31 cellular contexts compared by ENCODE assay signal in genomic region chr2:70903171-70903570, GRCh38. TPM values are rescaled to one million over a fixed set of nuclear protein-coding genes. Genes with fewer than 3 reads are reported as not detected.
"Had no signal": no experiment of that assay in that cellular context is flagged by ENCODE, and none has a peak within 500 bp of the region (broad histone marks: within the 10 kb centered on the region; RNA-seq: fewer than 3 reads in every experiment).

No MANE protein-coding gene starts in this region.

- H3K9me3 Mint-ChIP-seq: activated B cell treated with CpG ODN at 0.5 μM for 24 hours; activated CD8-positive, alpha-beta T cell treated with anti-CD3 and anti-CD28 coated beads for 36 hours; activated T-cell treated with anti-CD3 and anti-CD28 coated beads, Interleukin-2, amount 50 U/mL, for 4 hours; activated T-helper 17 cell treated with anti-CD3 and anti-CD28 coated beads, Interleukin-2, amount 50 U/mL, for 72 hours; central memory CD8-positive, alpha-beta T cell; dendritic cell treated with granulocyte-macrophage colony-stimulating factor and Interleukin-4, amounts not matched to agents 40 ng/mL and 50 ng/mL, for 4 days; endodermal cell had no signal

- H3K27ac Mint-ChIP-seq: activated B cell treated with CpG ODN at 0.5 μM for 24 hours; activated CD8-positive, alpha-beta T cell treated with anti-CD3 and anti-CD28 coated beads for 36 hours; activated naive CD8-positive, alpha-beta T cell; activated T-helper 17 cell treated with anti-CD3 and anti-CD28 coated beads, Interleukin-2, amount 50 U/mL, for 72 hours; dendritic cell treated with granulocyte-macrophage colony-stimulating factor and Interleukin-4, amounts not matched to agents 40 ng/mL and 50 ng/mL, for 4 days; endodermal cell had no signal

- H3K36me3 Mint-ChIP-seq: activated naive CD8-positive, alpha-beta T cell had no signal

- DNase-seq: activated B cell treated with CpG ODN at 0.5 μM for 24 hours; activated CD4-positive, alpha-beta T cell treated with anti-CD3 and anti-CD28 coated beads for 48 hours; activated CD4-positive, alpha-beta T cell treated with anti-CD3 and anti-CD28 coated beads, Interleukin-2, amount 50 U/mL, for 1 hour; activated CD4-positive, alpha-beta T cell treated with anti-CD3 and anti-CD28 coated beads, Interleukin-2, amount 50 U/mL, for 48 hours; activated CD8-positive, alpha-beta memory T cell treated with anti-CD3 and anti-CD28 coated beads for 24 hours; activated CD8-positive, alpha-beta T cell treated with anti-CD3 and anti-CD28 coated beads for 36 hours; activated effector memory CD4-positive, alpha-beta T cell treated with Interleukin-2 at 50 U/mL for 16 hours; activated gamma-delta T cell treated with Interleukin-2 at 50 U/mL for 16 hours; activated naive CD4-positive, alpha-beta T cell treated with anti-CD3 and anti-CD28 coated beads, Interleukin-2, amount 50 U/mL, for 16 hours; activated naive CD4-positive, alpha-beta T cell treated with Interleukin-2 at 50 U/mL for 16 hours; activated T-cell treated with anti-CD3 and anti-CD28 coated beads, Interleukin-2, amount 50 U/mL, for 4 hours; amniotic stem cell; anterior cingulate cortex; brain microvascular endothelial cell; dorsolateral prefrontal cortex; effector memory CD4-positive, alpha-beta T cell; foreskin fibroblast; heart left ventricle; T-helper 2 cell; WERI-Rb-1 had no signal

- H3K27ac ChIP-seq: brain microvascular endothelial cell, coronary artery, dorsolateral prefrontal cortex, heart left ventricle, WERI-Rb-1 had no signal

- H3K4me3 Mint-ChIP-seq: activated B cell treated with CpG ODN at 0.5 μM for 24 hours; activated CD8-positive, alpha-beta T cell treated with anti-CD3 and anti-CD28 coated beads for 36 hours; activated T-cell treated with anti-CD3 and anti-CD28 coated beads, Interleukin-2, amount 50 U/mL, for 4 hours; activated T-helper 17 cell treated with anti-CD3 and anti-CD28 coated beads, Interleukin-2, amount 50 U/mL, for 72 hours; dendritic cell treated with granulocyte-macrophage colony-stimulating factor and Interleukin-4, amounts not matched to agents 40 ng/mL and 50 ng/mL, for 4 days; endodermal cell had no signal

RNA-seq across cellular contexts. Expression of gene VAX2, which starts 2.8 kb away (rescaled TPM):
- total RNA-seq: activated B cell treated with CpG ODN at 0.5 μM for 24 hours; activated CD8-positive, alpha-beta T cell treated with anti-CD3 and anti-CD28 coated beads for 36 hours; activated T-helper 17 cell treated with anti-CD3 and anti-CD28 coated beads, Interleukin-2, amount 50 U/mL, for 72 hours; bronchial epithelial cell; frontal cortex; T-helper 1 cell treated with Interleukin-12 subunit alpha and Interleukin-12 subunit beta and Interleukin-4 antibody, amounts not matched to agents 30 ng/mL and 1 ng/mL, for 36 hours had no signal

RNA-seq across cellular contexts. Expression of gene ATP6V1B1, which starts 32.5 kb away (rescaled TPM):
- total RNA-seq: activated B cell treated with CpG ODN at 0.5 μM for 24 hours; activated CD8-positive, alpha-beta T cell treated with anti-CD3 and anti-CD28 coated beads for 36 hours; activated T-cell treated with anti-CD3 and anti-CD28 coated beads, Interleukin-2, amount 50 U/mL, for 4 hours; activated T-helper 17 cell treated with anti-CD3 and anti-CD28 coated beads, Interleukin-2, amount 50 U/mL, for 72 hours; astrocyte; bronchial epithelial cell; cerebellum; endodermal cell; frontal cortex; T-helper 1 cell treated with Interleukin-12 subunit alpha and Interleukin-12 subunit beta and Interleukin-4 antibody, amounts not matched to agents 30 ng/mL and 1 ng/mL, for 36 hours had no signal
